In the genomic region with DNA sequence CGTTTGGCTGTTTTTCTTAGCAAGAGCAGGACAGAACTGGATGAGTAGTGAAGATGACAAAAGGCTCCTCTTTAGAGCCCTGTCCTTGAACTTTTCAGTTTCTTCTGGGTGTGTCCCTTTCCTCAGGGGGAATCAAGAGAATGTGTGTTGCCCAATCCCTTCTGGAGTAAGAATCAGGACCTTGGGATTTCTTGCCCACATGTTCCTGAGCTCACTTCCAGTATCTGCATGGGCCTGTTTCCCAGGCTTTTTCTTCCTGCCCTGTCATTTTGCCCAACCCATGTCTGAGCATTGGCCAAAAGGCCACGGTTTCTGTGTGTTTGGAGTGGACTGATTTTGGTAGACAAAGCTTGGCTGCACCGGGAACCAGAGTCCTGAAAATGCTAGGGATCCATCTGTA, we compare ENCODE assay signal across 13 cellular contexts.
DNase-seq lines count a peak whose midpoint lies in the region; ATAC-seq and TF ChIP-seq lines count a peak whose summit lies in the region.
"Had no signal": no experiment of that assay in that cellular context is flagged by ENCODE, and none has a peak within 500 bp of the region (broad histone marks: within the 10 kb centered on the region; RNA-seq: fewer than 3 reads in every experiment).

No MANE protein-coding gene starts in this region.

- ATAC-seq in T-helper 17 cell: no peak
- ATAC-seq: SK-N-SH treated with all-trans-retinoic acid at 6 μM for 48 hours had no signal

- H3K36me3 Mint-ChIP-seq in T-helper 17 cell (ENCODE audit: low read depth): no peaks in the 10 kb centered on the region

- POLR2A ChIA-PET in AG04450 (lab: Yijun Ruan, JAX): no interaction called here

- H3K27ac ChIP-seq in AG04450 (ENCODE audit: low read depth, low read length) (no peak overlapping the region), ovary (peak overlapping the region; percentile 34 to 60)
- H3K27ac ChIP-seq: HL-60 had no signal

- DNase-seq in AG04450 (ENCODE audit: low read depth, low spot score) (peak; percentile 6), amniotic epithelial cell (ENCODE audit: low read depth) (peak; percentile 90), foreskin fibroblast (peak; percentile 83 to 92), ovary (peak; percentile 49 to 81 (median 71)), NCI-H82 treated with DMSO at 0.1 percent for 48 hours (lab: John Stamatoyannopoulos, UW; ENCODE audit: unreplicated experiment) (no peak), T-helper 17 cell (no peak), NCI-H1436 (lab: John Stamatoyannopoulos, UW) (no peak)
- DNase-seq in activated T-cell treated with anti-CD3 and anti-CD28 coated beads, Interleukin-2, amount 50 U/mL, for 1 hour: no peak
- DNase-seq: activated gamma-delta T cell, cortex of kidney, DND-41 had no signal

- no peaks in the 10 kb centered on the region for H3K36me3 ChIP-seq in ovary

- peaks cover 2% of the 10 kb centered on the region for H3K4me1 Mint-ChIP-seq in T-helper 17 cell

- H3K9me3 ChIP-seq in AG04450 (ENCODE audit: control insufficient read depth, insufficient read depth, low read length): no peaks in the 10 kb centered on the region
- H3K9me3 ChIP-seq in ovary: no peaks in the 10 kb centered on the region
- H3K9me3 ChIP-seq in T-helper 17 cell (ENCODE audit: control insufficient read depth, low read length, poor library complexity, severe bottlenecking): no peaks in the 10 kb centered on the region

- peak; percentile 94 for TF ChIP-seq EP300 in ovary (IDR thresholded peaks at IDR 0.05)

- no peak for TF ChIP-seq CTCF in AG04450 (IDR thresholded peaks at IDR 0.05; ENCODE audit: low read depth, low read length)
- no peak for TF ChIP-seq CTCF in foreskin fibroblast (IDR thresholded peaks at IDR 0.05; ENCODE audit: low read depth, low read length)
- TF ChIP-seq CTCF in ovary (IDR thresholded peaks at IDR 0.05): no peak

- WGBS in ovary, 3 donors: 28 to 42% (median 29%) methylated on average over 3 of the region's 3 CpGs

- H3K27me3 ChIP-seq in AG04450 (ENCODE audit: control insufficient read depth, insufficient read depth, low read length) (no peaks in the 10 kb centered on the region), ovary (no peaks in the 10 kb centered on the region)

- CTCF ChIA-PET in AG04450 (lab: Charles Lee): no interaction called here

- H3K4me3 ChIP-seq in AG04450 (ENCODE audit: low read depth, low read length) (no peak overlapping the region), foreskin fibroblast (ENCODE audit: low read depth in 1 of 2, low read length in 2 of 2) (no peak overlapping the region), ovary (no peak overlapping the region)

- intact Hi-C loops in ovary (cut with DNase I): loop anchor here in 2 of 4 donors (10.0 kb wide), 1 partner anchor 190 kb away; no protein-coding TSS in a partner anchor

- no peak for TF ChIP-seq POLR2A in ovary (IDR thresholded peaks at IDR 0.05)

- peaks cover 4% of the 10 kb centered on the region for H3K27me3 Mint-ChIP-seq in T-helper 17 cell

- peaks cover 6% of the 10 kb centered on the region for H3K4me1 ChIP-seq in ovary (ENCODE audit: insufficient read depth)

- no peak overlapping the region for H3K4me3 Mint-ChIP-seq in T-helper 17 cell

- H3K27ac Mint-ChIP-seq in T-helper 17 cell: no peak overlapping the region

Comparison
In these comparisons a context has a peak if more than half of its experiments do, and no peak if none do; other contexts are left out.
1. DNase-seq: peak in AG04450 (single experiment), amniotic epithelial cell (single experiment), foreskin fibroblast (2 of 2) and ovary (5 of 5); none in NCI-H82 treated with DMSO at 0.1 percent for 48 hours (single experiment), T-helper 17 cell (0 of 3), NCI-H1436 (single experiment) and activated T-cell treated with anti-CD3 and anti-CD28 coated beads, Interleukin-2, amount 50 U/mL, for 1 hour (single experiment).